In genomic region chr1:150115121-150115520, GRCh38 we compare ENCODE assay signal across 28 cellular contexts.
"Had no signal": no experiment of that assay in that cellular context is flagged by ENCODE, and none has a peak within 500 bp of the region (broad histone marks: within the 10 kb centered on the region; RNA-seq: fewer than 3 reads in every experiment).

No MANE protein-coding gene starts in this region.

- DNase-seq: immature natural killer cell; kidney; left colon; left lung; lower lobe of right lung; mammary epithelial cell; mesenchymal stem cell; naive thymus-derived CD8-positive, alpha-beta T cell; nucleus accumbens; pancreas; posterior cingulate gyrus; retina; right cardiac atrium; sigmoid colon; small intestine; spleen; stimulated activated CD4-positive, alpha-beta T cell treated with anti-CD3 and anti-CD28 coated beads, Interleukin-4, amount 100 ng/mL, for 24 hours; stimulated activated naive CD4-positive, alpha-beta T cell; tibial artery; trophoblast cell; upper lobe of right lung had no signal

- H3K4me3 ChIP-seq: left lung, lower lobe of right lung, pancreas, prostate gland, sigmoid colon, spleen, suprapubic skin, thoracic aorta, tibial artery, upper lobe of right lung had no signal

- H3K9me3 ChIP-seq: pancreas, prostate gland, suprapubic skin, thoracic aorta had no signal

- H3K4me1 Mint-ChIP-seq: nephron, neural crest cell had no signal

- H3K27ac Mint-ChIP-seq: nephron; stimulated activated effector memory CD8-positive, alpha-beta T cell treated with anti-CD3 and anti-CD28 coated beads, Interleukin-12 subunit alpha, Interleukin-12 subunit beta, amount 100 ng/mL, for 72 hours; stimulated activated naive CD8-positive, alpha-beta T cell treated with anti-CD3 and anti-CD28 coated beads, Interleukin-15, Interleukin-2, amounts not matched to agents 100 ng/mL and 50 ng/mL, for 24 hours had no signal

- H3K36me3 ChIP-seq: pancreas, prostate gland, upper lobe of right lung had no signal

- H3K27me3 Mint-ChIP-seq: naive thymus-derived CD8-positive, alpha-beta T cell; stimulated activated naive CD8-positive, alpha-beta T cell treated with anti-CD3 and anti-CD28 coated beads, Interleukin-15, Interleukin-2, amounts not matched to agents 100 ng/mL and 50 ng/mL, for 24 hours had no signal

- H3K27ac ChIP-seq: left lung, lower lobe of right lung, pancreas, prostate gland, sigmoid colon, spleen, suprapubic skin, thoracic aorta, tibial artery, upper lobe of right lung had no signal

- H3K4me3 Mint-ChIP-seq: immature natural killer cell; naive thymus-derived CD8-positive, alpha-beta T cell; nephron; neural crest cell; stimulated activated effector memory CD8-positive, alpha-beta T cell treated with anti-CD3 and anti-CD28 coated beads, Interleukin-12 subunit alpha, Interleukin-12 subunit beta, amount 100 ng/mL, for 72 hours; stimulated activated naive CD8-positive, alpha-beta T cell treated with anti-CD3 and anti-CD28 coated beads, Interleukin-15, Interleukin-2, amounts not matched to agents 100 ng/mL and 50 ng/mL, for 24 hours had no signal

- H3K4me1 ChIP-seq: left lung, pancreas, prostate gland, sigmoid colon, suprapubic skin, tibial artery, upper lobe of right lung had no signal

- ATAC-seq: left colon; left lung; lower lobe of right lung; naive thymus-derived CD8-positive, alpha-beta T cell; pancreas; right cardiac atrium; stimulated activated effector memory CD8-positive, alpha-beta T cell treated with anti-CD3 and anti-CD28 coated beads, Interleukin-12 subunit alpha, Interleukin-12 subunit beta, amount 100 ng/mL, for 72 hours; upper lobe of right lung had no signal

- H3K27me3 ChIP-seq: left lung, pancreas, sigmoid colon, spleen, suprapubic skin, tibial artery, upper lobe of right lung had no signal
